ENCODE assay signal across 10 cellular contexts in the genomic region with DNA sequence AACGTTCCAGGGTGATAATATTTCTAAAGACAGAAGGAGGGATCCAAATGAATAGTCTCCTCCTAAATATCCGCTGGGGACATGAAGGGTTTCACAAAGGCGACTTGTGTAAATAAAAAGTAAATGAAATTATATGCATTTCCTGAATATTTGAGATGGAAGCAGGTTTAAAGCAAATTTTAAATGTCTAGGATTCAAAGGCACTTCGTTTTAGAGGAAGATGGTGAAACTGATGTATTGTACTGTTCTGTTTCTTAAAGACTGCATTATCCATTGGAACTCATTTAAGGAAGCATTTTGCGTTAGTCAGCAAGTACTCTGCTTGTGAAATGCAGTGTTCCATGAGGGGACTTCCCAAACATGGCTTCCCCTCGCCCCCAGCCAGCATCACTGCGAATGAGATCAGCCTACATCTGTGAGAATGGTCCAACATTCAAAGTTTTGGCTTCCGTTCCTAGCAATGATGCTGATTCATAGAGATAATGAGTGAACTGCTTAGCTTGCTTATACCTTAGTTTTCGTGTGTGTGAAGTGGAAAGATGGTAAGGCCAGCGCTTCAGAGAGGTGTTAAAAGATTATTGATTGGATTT. TPM values are rescaled to one million over a fixed set of nuclear protein-coding genes. Genes with fewer than 3 reads are reported as not detected.
DNase-seq lines count a peak whose midpoint lies in the region; ATAC-seq and TF ChIP-seq lines count a peak whose summit lies in the region.
"Had no signal": no experiment of that assay in that cellular context is flagged by ENCODE, and none has a peak within 500 bp of the region (broad histone marks: within the 10 kb centered on the region; RNA-seq: fewer than 3 reads in every experiment).

No MANE protein-coding gene starts in this region.

- peaks cover 35 to 48% of the 10 kb centered on the region in 2 donors for H3K27me3 Mint-ChIP-seq in effector memory CD8-positive, alpha-beta T cell

- H3K27me3 ChIP-seq in A673 (replicated peaks; ENCODE audit: insufficient read depth, low read depth, low read length, poor library complexity) = peaks cover 5% of the 10 kb centered on the region
- no peaks in the 10 kb centered on the region for H3K27me3 ChIP-seq in Panc1 (ENCODE audit: control insufficient read depth, insufficient read depth, low read length)

- peak overlapping the region; percentile 65 for H3K4me3 ChIP-seq in A673 (ENCODE audit: low read depth, low read length, poor library complexity, severe bottlenecking)
- peak overlapping the region; percentile 61 to 84 for H3K4me3 ChIP-seq in Panc1 (ENCODE audit: low read depth in 2 of 2, low read length in 2 of 2)

- peak; percentile 59 for DNase-seq in A673 (ENCODE audit: low spot score)
- peak; percentile 8 for DNase-seq in COR-L47 (lab: John Stamatoyannopoulos, UW)
- no peak for DNase-seq in Panc1 (ENCODE audit: low read depth, low spot score)
- peak; percentile 29 for DNase-seq in kidney tubule cell (ENCODE audit: low spot score)
- no peak for DNase-seq in H4 (ENCODE audit: low spot score)
- DNase-seq in germinal center (ENCODE audit: low spot score) = no peak
- DNase-seq in effector memory CD8-positive, alpha-beta T cell = no peak
- no peak for DNase-seq in A172 (ENCODE audit: low spot score)

- no peaks in the 10 kb centered on the region for H3K36me3 Mint-ChIP-seq in effector memory CD8-positive, alpha-beta T cell (ENCODE audit: insufficient read depth)

- intact Hi-C loops in A673 (cut with micrococcal nuclease; ENCODE audit: unreplicated experiment) (loop anchor here (5.0 to 10.0 kb wide), 2 partner anchors 78 to 715 kb away; partner anchors contain the start of gene CUL5), Panc1 (cut with micrococcal nuclease; ENCODE audit: unreplicated experiment) (no loop called here)

- H3K9me3 Mint-ChIP-seq in effector memory CD8-positive, alpha-beta T cell = no peaks in the 10 kb centered on the region

- in situ Hi-C loops in Panc1 (cut with HindIII; ENCODE audit: low pct_unique_long_range_greater_than_20kb, low sequenced_read_pairs) = no loop called here

- TF ChIP-seq CTCF in A673 (conservative IDR thresholded peaks at IDR 0.05; ENCODE audit: low read depth, low read length) = no peak
- no peak for TF ChIP-seq CTCF in Panc1 (IDR thresholded peaks at IDR 0.05)

- peaks cover 3% of the 10 kb centered on the region for H3K4me1 ChIP-seq in A673 (ENCODE audit: insufficient read depth, low read length, poor library complexity, severe bottlenecking)
- peaks cover 9% of the 10 kb centered on the region; the same call in 1 of the 2 replicates for H3K4me1 ChIP-seq in Panc1 (ENCODE audit: control insufficient read depth, insufficient read depth, low read length)

- no peaks in the 10 kb centered on the region for H3K9me3 ChIP-seq in A673 (ENCODE audit: low read depth, low read length, poor library complexity, severe bottlenecking)
- no peaks in the 10 kb centered on the region for H3K9me3 ChIP-seq in Panc1 (ENCODE audit: control insufficient read depth, insufficient read depth, low read depth, low read length)

- CTCF ChIA-PET in A673 (lab: Charles Lee) = interaction anchor here (1.1 kb wide), 1 partner anchor 79 kb away, joined by 3 read pairs; the partner anchor contains the start of gene CUL5
- CTCF ChIA-PET in Panc1 (lab: Charles Lee) = no interaction called here

- H3K36me3 ChIP-seq in A673 (ENCODE audit: insufficient read depth, low read length, poor library complexity, severe bottlenecking) = no peaks in the 10 kb centered on the region
- no peaks in the 10 kb centered on the region for H3K36me3 ChIP-seq in Panc1 (ENCODE audit: control insufficient read depth, insufficient read depth, low read length)

- no peak overlapping the region for H3K27ac ChIP-seq in A673 (ENCODE audit: low read depth, low read length, poor library complexity, severe bottlenecking)
- no peak overlapping the region for H3K27ac ChIP-seq in Panc1 (ENCODE audit: low read length)

- peaks cover 4 to 6% of the 10 kb centered on the region in 2 donors for H3K4me1 Mint-ChIP-seq in effector memory CD8-positive, alpha-beta T cell (ENCODE audit: low read depth in 2 of 2)

- peak overlapping the region in 1 of 2 donors; percentile 30 for H3K4me3 Mint-ChIP-seq in effector memory CD8-positive, alpha-beta T cell

- POLR2A ChIA-PET in A673 (lab: Charles Lee; ENCODE audit: low non-redundant PET) = interaction anchor here (0.6 kb wide), 1 partner anchor 1543 kb away, joined by 4 read pairs; no protein-coding TSS in a partner anchor
- POLR2A ChIA-PET in Panc1 (lab: Charles Lee) = no interaction called here

- no peak overlapping the region for H3K27ac Mint-ChIP-seq in effector memory CD8-positive, alpha-beta T cell

- no peak for ATAC-seq in Panc1
- ATAC-seq in effector memory CD8-positive, alpha-beta T cell (replicated peaks) = no peak
- ATAC-seq: activated CD4-positive, CD25-positive, alpha-beta regulatory T cell treated with anti-CD3 and anti-CD28 coated beads, Interleukin-2, amount 50 U/mL, for 24 hours had no signal

- BruUV-seq in A673 (replicated peaks; lab: Mats Ljungman, UMichigan) (TSS peak; percentile 50), Panc1 (replicated peaks; lab: Mats Ljungman, UMichigan) (TSS peak; percentile 70)

RNA-seq across cellular contexts. Expression of gene RAB39A, which starts 1.5 kb away (rescaled TPM):
- total RNA-seq in A673 (2021) (16.3 and 17.2 TPM in 2 replicates), Panc1 (2021; ENCODE audit: unreplicated experiment) (3.3 TPM)
- polyA plus RNA-seq in Panc1 (2012; ENCODE audit: insufficient read length) = 1.9 TPM
- total RNA-seq in H4 (2014; rRNA removed; shearing (Covaris generic)) = 0.92 and 1.4 TPM in 2 replicates
- total RNA-seq in A172 (2014; rRNA removed; shearing (Covaris generic)) = 0.62 and 1.3 TPM in 2 replicates
- total RNA-seq: dermis microvascular lymphatic vessel endothelial cell had no signal

Comparison
In these comparisons a context has a peak if more than half of its experiments do, and no peak if none do; other contexts are left out.
1. DNase-seq: peak in A673 (single experiment), COR-L47 (single experiment) and kidney tubule cell (single experiment); none in Panc1 (single experiment), H4 (single experiment), germinal center (single experiment), effector memory CD8-positive, alpha-beta T cell (0 of 3) and A172 (single experiment).